34 cellular contexts compared by ENCODE assay signal in the genomic region with DNA sequence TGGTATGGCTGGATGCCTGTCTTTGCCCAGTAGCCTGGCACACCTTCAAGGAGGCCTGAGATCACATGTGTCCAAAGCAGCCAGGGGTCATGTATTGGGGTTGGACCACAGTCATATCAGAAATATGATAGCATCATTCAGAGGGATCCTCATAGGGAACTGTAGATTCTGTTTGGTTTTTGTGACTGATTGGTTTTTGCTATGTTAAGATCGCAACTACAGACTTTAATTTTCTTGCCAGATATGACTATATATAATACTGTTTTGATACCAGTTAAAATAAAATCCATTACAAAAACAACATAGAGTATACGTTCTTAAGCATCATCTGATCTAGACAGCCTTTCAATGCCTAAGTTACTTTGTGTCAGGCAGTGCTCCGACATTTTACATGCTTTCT. TPM values are rescaled to one million over a fixed set of nuclear protein-coding genes. Genes with fewer than 3 reads are reported as not detected.
"Had no signal": no experiment of that assay in that cellular context is flagged by ENCODE, and none has a peak within 500 bp of the region (broad histone marks: within the 10 kb centered on the region; RNA-seq: fewer than 3 reads in every experiment).

No MANE protein-coding gene starts in this region.

- ATAC-seq: activated CD8-positive, alpha-beta T cell treated with anti-CD3 and anti-CD28 coated beads for 36 hours; K562; Right ventricle myocardium inferior had no signal

- H3K4me1 Mint-ChIP-seq: activated B cell treated with CpG ODN at 0.5 μM for 24 hours; activated CD4-positive, alpha-beta T cell treated with anti-CD3 and anti-CD28 coated beads, Interleukin-2, amount 10 ng/mL, durations not matched to agents 7 days and 5 days; activated naive CD8-positive, alpha-beta T cell treated with anti-CD3 and anti-CD28 coated beads, Interleukin-2, amount 10 ng/mL, durations not matched to agents 7 days and 5 days; central memory CD8-positive, alpha-beta T cell had no signal

- H2AFZ ChIP-seq: PC-9 had no signal

- H3K9me3 Mint-ChIP-seq: activated CD4-positive, alpha-beta T cell treated with anti-CD3 and anti-CD28 coated beads, Interleukin-2, amount 10 ng/mL, durations not matched to agents 7 days and 5 days; activated CD8-positive, alpha-beta T cell treated with anti-CD3 and anti-CD28 coated beads for 36 hours; activated T-helper 1 cell treated with anti-CD3 and anti-CD28 coated beads, Interleukin-12 subunit alpha, Interleukin-12 subunit beta, Interleukin-2, Interleukin-4 antibody, amounts not matched to agents 30 ng/mL and 10 ng/mL and 1 ng/mL, durations not matched to agents 14 hours and 24 hours and 36 hours had no signal

- H3K36me3 ChIP-seq: ascending aorta, cardiac muscle cell, colonic mucosa had no signal

- H3K4me3 ChIP-seq: ascending aorta, cardiac muscle cell, colonic mucosa, K562, PC-9 had no signal

- H3K27me3 ChIP-seq: ascending aorta, cardiac muscle cell, colonic mucosa had no signal

- H3K9me3 ChIP-seq: ascending aorta, colonic mucosa had no signal

- DNase-seq: activated B cell treated with CpG ODN at 0.5 μM for 24 hours; activated CD4-positive, alpha-beta T cell treated with anti-CD3 and anti-CD28 coated beads, Interleukin-2, amount 10 ng/mL, durations not matched to agents 7 days and 5 days; activated CD8-positive, alpha-beta T cell treated with anti-CD3 and anti-CD28 coated beads for 36 hours; activated effector memory CD4-positive, alpha-beta T cell treated with Interleukin-2 at 50 U/mL for 16 hours; activated naive CD4-positive, alpha-beta T cell treated with anti-CD3 and anti-CD28 coated beads, Interleukin-2, amount 50 U/mL, for 16 hours; activated naive CD8-positive, alpha-beta T cell treated with anti-CD3 and anti-CD28 coated beads, Interleukin-2, amount 10 ng/mL, durations not matched to agents 7 days and 5 days; activated T-cell treated with anti-CD3 and anti-CD28 coated beads for 4 hours; amygdala; colonic mucosa; MM.1S; MV-4-11; NCI-H1092; NCI-H1436 treated with DMSO at 0.1 percent for 48 hours; NCI-H1694 treated with DMSO at 0.1 percent for 48 hours; NCI-H2029; NCI-H2171; NCI-H510A; NCI-H526; NCI-H748 treated with DMSO at 0.1 percent for 48 hours; NK-92 treated with Interleukin-12 subunit alpha and Interleukin-12 subunit beta, amount 100 ng/mL, for 24 hours; PC-9; SW 1271; T-helper 1 cell; T-helper 9 cell had no signal

- FAIRE-seq: K562, RCC 7860 had no signal

- H3K27ac ChIP-seq: ascending aorta, cardiac muscle cell, colonic mucosa, PC-9, RWPE1, VCaP had no signal

- H3K4me1 ChIP-seq: ascending aorta, colonic mucosa had no signal

- H3K27me3 Mint-ChIP-seq: activated CD8-positive, alpha-beta T cell treated with anti-CD3 and anti-CD28 coated beads for 36 hours had no signal

- H3K27ac Mint-ChIP-seq: activated B cell treated with CpG ODN at 0.5 μM for 24 hours; activated CD8-positive, alpha-beta T cell treated with anti-CD3 and anti-CD28 coated beads for 36 hours; activated naive CD8-positive, alpha-beta T cell treated with anti-CD3 and anti-CD28 coated beads, Interleukin-2, amount 10 ng/mL, durations not matched to agents 7 days and 5 days; activated T-helper 1 cell treated with anti-CD3 and anti-CD28 coated beads, Interleukin-12 subunit alpha, Interleukin-12 subunit beta, Interleukin-2, Interleukin-4 antibody, amounts not matched to agents 30 ng/mL and 10 ng/mL and 1 ng/mL, durations not matched to agents 14 hours and 24 hours and 36 hours had no signal

- H3K4me3 Mint-ChIP-seq: activated B cell treated with CpG ODN at 0.5 μM for 24 hours; activated CD4-positive, alpha-beta T cell treated with anti-CD3 and anti-CD28 coated beads, Interleukin-2, amount 10 ng/mL, durations not matched to agents 7 days and 5 days; activated CD8-positive, alpha-beta T cell treated with anti-CD3 and anti-CD28 coated beads for 36 hours; activated naive CD8-positive, alpha-beta T cell treated with anti-CD3 and anti-CD28 coated beads, Interleukin-2, amount 10 ng/mL, durations not matched to agents 7 days and 5 days; activated T-helper 1 cell treated with anti-CD3 and anti-CD28 coated beads, Interleukin-12 subunit alpha, Interleukin-12 subunit beta, Interleukin-2, Interleukin-4 antibody, amounts not matched to agents 30 ng/mL and 10 ng/mL and 1 ng/mL, durations not matched to agents 14 hours and 24 hours and 36 hours; central memory CD8-positive, alpha-beta T cell had no signal

- H3K36me3 Mint-ChIP-seq: activated naive CD8-positive, alpha-beta T cell treated with anti-CD3 and anti-CD28 coated beads, Interleukin-2, amount 10 ng/mL, durations not matched to agents 7 days and 5 days had no signal

- H3K4me2 ChIP-seq: PC-9 had no signal

RNA-seq across cellular contexts. Expression of a gene that starts 11.8 kb away (rescaled TPM):
- total RNA-seq: ascending aorta, chondrocyte had no signal
